1 cellular context compared by ENCODE assay signal in genomic region chr19:3575260-3575741, GRCh38.
TF ChIP-seq lines count a peak whose summit lies in the region.

No MANE protein-coding gene starts in this region.

TF ChIP-seq in GM12878, 131 proteins besides CTCF, POLR2A, EP300 and RAD21:
- TF ChIP-seq RBBP5 (conservative IDR thresholded peaks at IDR 0.05) (no peak), TCF12 (IDR thresholded peaks at IDR 0.05; ENCODE audit: low read depth, low read length) (no peak), CREB1 (IDR thresholded peaks at IDR 0.05; ENCODE audit: low read depth) (no peak), E2F4 (IDR thresholded peaks at IDR 0.05; ENCODE audit: low read depth, low read length) (no peak), TCF7 (IDR thresholded peaks at IDR 0.05; ENCODE audit: borderline replicate concordance) (no peak), ESRRA (IDR thresholded peaks at IDR 0.05; ENCODE audit: low read length) (no peak), IRF3 (IDR thresholded peaks at IDR 0.05) (no peak), FOXM1 (IDR thresholded peaks at IDR 0.05; ENCODE audit: low read depth, low read length) (no peak), WRNIP1 (IDR thresholded peaks at IDR 0.05; ENCODE audit: borderline replicate concordance, low read depth, low read length) (no peak), TARDBP (IDR thresholded peaks at IDR 0.05; ENCODE audit: borderline replicate concordance) (no peak), PML (IDR thresholded peaks at IDR 0.05; ENCODE audit: low read length) (no peak), SREBF2 (IDR thresholded peaks at IDR 0.05; ENCODE audit: low read length) (no peak), ZNF24 (IDR thresholded peaks at IDR 0.05) (no peak), HDAC6 (IDR thresholded peaks at IDR 0.05; ENCODE audit: unreplicated experiment) (no peak), ZBTB4 (CRISPR knock-in tag; IDR thresholded peaks at IDR 0.05) (no peak), ZBTB11 (CRISPR knock-in tag; IDR thresholded peaks at IDR 0.05) (no peak)
- TF ChIP-seq, protein P1, sequence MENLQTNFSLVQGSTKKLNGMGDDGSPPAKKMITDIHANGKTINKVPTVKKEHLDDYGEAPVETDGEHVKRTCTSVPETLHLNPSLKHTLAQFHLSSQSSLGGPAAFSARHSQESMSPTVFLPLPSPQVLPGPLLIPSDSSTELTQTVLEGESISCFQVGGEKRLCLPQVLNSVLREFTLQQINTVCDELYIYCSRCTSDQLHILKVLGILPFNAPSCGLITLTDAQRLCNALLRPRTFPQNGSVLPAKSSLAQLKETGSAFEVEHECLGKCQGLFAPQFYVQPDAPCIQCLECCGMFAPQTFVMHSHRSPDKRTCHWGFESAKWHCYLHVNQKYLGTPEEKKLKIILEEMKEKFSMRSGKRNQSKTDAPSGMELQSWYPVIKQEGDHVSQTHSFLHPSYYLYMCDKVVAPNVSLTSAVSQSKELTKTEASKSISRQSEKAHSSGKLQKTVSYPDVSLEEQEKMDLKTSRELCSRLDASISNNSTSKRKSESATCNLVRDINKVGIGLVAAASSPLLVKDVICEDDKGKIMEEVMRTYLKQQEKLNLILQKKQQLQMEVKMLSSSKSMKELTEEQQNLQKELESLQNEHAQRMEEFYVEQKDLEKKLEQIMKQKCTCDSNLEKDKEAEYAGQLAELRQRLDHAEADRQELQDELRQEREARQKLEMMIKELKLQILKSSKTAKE (IDR thresholded peaks at IDR 0.05; ENCODE audit: low read depth, poor library complexity, severe bottlenecking), result no peak
- TF ChIP-seq, protein P2, sequence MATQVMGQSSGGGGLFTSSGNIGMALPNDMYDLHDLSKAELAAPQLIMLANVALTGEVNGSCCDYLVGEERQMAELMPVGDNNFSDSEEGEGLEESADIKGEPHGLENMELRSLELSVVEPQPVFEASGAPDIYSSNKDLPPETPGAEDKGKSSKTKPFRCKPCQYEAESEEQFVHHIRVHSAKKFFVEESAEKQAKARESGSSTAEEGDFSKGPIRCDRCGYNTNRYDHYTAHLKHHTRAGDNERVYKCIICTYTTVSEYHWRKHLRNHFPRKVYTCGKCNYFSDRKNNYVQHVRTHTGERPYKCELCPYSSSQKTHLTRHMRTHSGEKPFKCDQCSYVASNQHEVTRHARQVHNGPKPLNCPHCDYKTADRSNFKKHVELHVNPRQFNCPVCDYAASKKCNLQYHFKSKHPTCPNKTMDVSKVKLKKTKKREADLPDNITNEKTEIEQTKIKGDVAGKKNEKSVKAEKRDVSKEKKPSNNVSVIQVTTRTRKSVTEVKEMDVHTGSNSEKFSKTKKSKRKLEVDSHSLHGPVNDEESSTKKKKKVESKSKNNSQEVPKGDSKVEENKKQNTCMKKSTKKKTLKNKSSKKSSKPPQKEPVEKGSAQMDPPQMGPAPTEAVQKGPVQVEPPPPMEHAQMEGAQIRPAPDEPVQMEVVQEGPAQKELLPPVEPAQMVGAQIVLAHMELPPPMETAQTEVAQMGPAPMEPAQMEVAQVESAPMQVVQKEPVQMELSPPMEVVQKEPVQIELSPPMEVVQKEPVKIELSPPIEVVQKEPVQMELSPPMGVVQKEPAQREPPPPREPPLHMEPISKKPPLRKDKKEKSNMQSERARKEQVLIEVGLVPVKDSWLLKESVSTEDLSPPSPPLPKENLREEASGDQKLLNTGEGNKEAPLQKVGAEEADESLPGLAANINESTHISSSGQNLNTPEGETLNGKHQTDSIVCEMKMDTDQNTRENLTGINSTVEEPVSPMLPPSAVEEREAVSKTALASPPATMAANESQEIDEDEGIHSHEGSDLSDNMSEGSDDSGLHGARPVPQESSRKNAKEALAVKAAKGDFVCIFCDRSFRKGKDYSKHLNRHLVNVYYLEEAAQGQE (IDR thresholded peaks at IDR 0.05; ENCODE audit: low read depth, low read length), result no peak
- TF ChIP-seq, protein P3, sequence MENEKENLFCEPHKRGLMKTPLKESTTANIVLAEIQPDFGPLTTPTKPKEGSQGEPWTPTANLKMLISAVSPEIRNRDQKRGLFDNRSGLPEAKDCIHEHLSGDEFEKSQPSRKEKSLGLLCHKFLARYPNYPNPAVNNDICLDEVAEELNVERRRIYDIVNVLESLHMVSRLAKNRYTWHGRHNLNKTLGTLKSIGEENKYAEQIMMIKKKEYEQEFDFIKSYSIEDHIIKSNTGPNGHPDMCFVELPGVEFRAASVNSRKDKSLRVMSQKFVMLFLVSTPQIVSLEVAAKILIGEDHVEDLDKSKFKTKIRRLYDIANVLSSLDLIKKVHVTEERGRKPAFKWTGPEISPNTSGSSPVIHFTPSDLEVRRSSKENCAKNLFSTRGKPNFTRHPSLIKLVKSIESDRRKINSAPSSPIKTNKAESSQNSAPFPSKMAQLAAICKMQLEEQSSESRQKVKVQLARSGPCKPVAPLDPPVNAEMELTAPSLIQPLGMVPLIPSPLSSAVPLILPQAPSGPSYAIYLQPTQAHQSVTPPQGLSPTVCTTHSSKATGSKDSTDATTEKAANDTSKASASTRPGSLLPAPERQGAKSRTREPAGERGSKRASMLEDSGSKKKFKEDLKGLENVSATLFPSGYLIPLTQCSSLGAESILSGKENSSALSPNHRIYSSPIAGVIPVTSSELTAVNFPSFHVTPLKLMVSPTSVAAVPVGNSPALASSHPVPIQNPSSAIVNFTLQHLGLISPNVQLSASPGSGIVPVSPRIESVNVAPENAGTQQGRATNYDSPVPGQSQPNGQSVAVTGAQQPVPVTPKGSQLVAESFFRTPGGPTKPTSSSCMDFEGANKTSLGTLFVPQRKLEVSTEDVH (IDR thresholded peaks at IDR 0.05; ENCODE audit: low read depth, partially characterized antibody), result no peak
